In the genomic region with DNA sequence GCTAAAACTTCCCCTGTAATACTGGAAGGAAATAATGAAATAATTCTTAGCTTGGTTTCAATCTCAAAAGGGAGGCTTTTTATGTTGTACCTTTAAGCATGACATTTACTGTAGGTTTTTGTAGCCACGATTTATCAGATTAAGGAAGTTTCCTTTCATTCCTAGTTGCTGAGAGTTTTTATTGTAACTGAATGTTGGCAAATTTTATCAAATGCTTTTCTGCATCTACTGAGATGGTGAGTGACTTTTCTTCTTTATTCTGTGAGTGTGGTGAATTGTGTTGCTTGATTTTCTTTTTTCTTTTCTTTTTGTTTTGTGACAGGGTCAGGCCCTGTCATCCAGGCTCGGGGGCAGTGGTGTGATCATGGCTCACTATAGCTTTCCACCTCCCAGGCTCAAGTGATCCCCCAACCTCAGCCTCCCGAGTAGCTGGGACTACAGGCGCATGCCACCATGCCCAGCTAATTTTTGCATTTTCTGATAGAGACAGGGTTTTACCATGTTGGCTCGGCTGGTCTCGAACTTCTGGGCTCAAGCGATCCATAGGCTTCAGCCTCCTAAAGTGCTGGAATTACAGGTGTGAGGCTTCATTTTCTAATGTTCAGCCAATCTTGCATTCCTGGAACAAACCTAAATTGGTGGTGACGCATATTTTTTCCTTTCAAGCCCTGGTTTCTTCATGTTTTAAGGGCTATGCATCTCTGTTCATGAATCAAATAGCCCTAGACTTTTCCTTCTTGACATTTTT, we compare ENCODE assay signal across 8 cellular contexts. TPM values are rescaled to one million over a fixed set of nuclear protein-coding genes. Genes with fewer than 3 reads are reported as not detected.
A peak's percentile ranks its signal among the peaks of the same experiment; 100 is the strongest.
DNase-seq lines count a peak whose midpoint lies in the region; ATAC-seq, FAIRE-seq and TF ChIP-seq lines count a peak whose summit lies in the region.

No MANE protein-coding gene starts in this region.

- POLR2A ChIA-PET in HCT116 (lab: Charles Lee): interaction anchor here (1.0 to 1.2 kb wide), 2 partner anchors 11 to 18 kb away, joined by 3 to 4 read pairs; no protein-coding TSS in a partner anchor
- POLR2A ChIA-PET in activated CD8-positive, alpha-beta T cell treated with anti-CD3 and anti-CD28 coated beads, Interleukin-2, amount 10 ng/mL, durations not matched to agents 7 days and 5 days (lab: Charles Lee): no interaction called here
- POLR2A ChIA-PET in GM10248 (lab: Yijun Ruan, JAX): no interaction called here

- RAD21 ChIA-PET in HCT116 (lab: Charles Lee; ENCODE audit: low non-redundant PET in 1 of 2, low total read pairs in 2 of 2, uncharacterized antibody in 2 of 2, unreplicated experiment in 2 of 2): no interaction called here

- peaks cover 44% of the 10 kb centered on the region for H3K4me1 Mint-ChIP-seq in activated CD8-positive, alpha-beta T cell treated with anti-CD3 and anti-CD28 coated beads, Interleukin-2, amount 10 ng/mL, durations not matched to agents 7 days and 5 days (ENCODE audit: low read depth)

- peak overlapping the region; percentile 40 for H3K4me3 Mint-ChIP-seq in activated CD8-positive, alpha-beta T cell treated with anti-CD3 and anti-CD28 coated beads, Interleukin-2, amount 10 ng/mL, durations not matched to agents 7 days and 5 days

- TF ChIP-seq POLR2A in HCT116 (IDR thresholded peaks at IDR 0.05; ENCODE audit: borderline replicate concordance, extremely low read depth, insufficient read depth, insufficient read length): no peak

- CTCF ChIA-PET in HCT116 (lab: Charles Lee) (interaction anchor here (0.9 to 1.7 kb wide), 3 partner anchors 17 to 32 kb away, joined by 3 to 13 read pairs (median 3); no protein-coding TSS in a partner anchor), GM10248 (lab: Yijun Ruan, JAX) (interaction anchor here (1.4 to 1.5 kb wide), 2 partner anchors 9 to 50 kb away, joined by 3 read pairs; no protein-coding TSS in a partner anchor)
- CTCF ChIA-PET in activated CD8-positive, alpha-beta T cell treated with anti-CD3 and anti-CD28 coated beads, Interleukin-2, amount 10 ng/mL, durations not matched to agents 7 days and 5 days (lab: Charles Lee): interaction anchor here (0.7 to 2.7 kb wide), 6 partner anchors 9 to 75 kb away, joined by 3 to 9 read pairs (median 4); no protein-coding TSS in a partner anchor

- TF ChIP-seq CTCF in HCT116 (IDR thresholded peaks at IDR 0.05 in 2 of 3, conservative IDR thresholded peaks at IDR 0.05 in 1 of 3; ENCODE audit: borderline replicate concordance in 1 of 3, insufficient read depth in 1 of 3, low read depth in 2 of 3, low read length in 2 of 3) (no peak), GM10248 (IDR thresholded peaks at IDR 0.05; ENCODE audit: control extremely low read depth, extremely low read depth, low read depth, missing control alignments) (no peak), D721Med (IDR thresholded peaks at IDR 0.05; ENCODE audit: insufficient read depth, missing control alignments) (no peak)

- TF ChIP-seq RAD21 in HCT116 (IDR thresholded peaks at IDR 0.05; ENCODE audit: low read depth): no peak

- BruUV-seq in HCT116 (replicated peaks; lab: Mats Ljungman, UMichigan): TSS peak; percentile 75

- H3K9ac ChIP-seq in HCT116 (ENCODE audit: low read length): peak overlapping the region; percentile 65

- peak overlapping the region; percentile 100 for H3K27ac ChIP-seq in HCT116 (ENCODE audit: low read depth, low read length)
- peak overlapping the region in 20 of 21 experiments; percentile 55 to 90 (median 78) for H3K27ac ChIP-seq in skin epidermis

- ATAC-seq in HCT116 (peak; percentile 58), left ventricle myocardium superior (peak; percentile 20), GM21825 (IDR thresholded peaks at IDR 0.05; ENCODE audit: unreplicated experiment) (no peak)
- no peak for ATAC-seq in activated CD8-positive, alpha-beta T cell treated with anti-CD3 and anti-CD28 coated beads, Interleukin-2, amount 10 ng/mL, durations not matched to agents 7 days and 5 days

- H3K27ac Mint-ChIP-seq in activated CD8-positive, alpha-beta T cell treated with anti-CD3 and anti-CD28 coated beads, Interleukin-2, amount 10 ng/mL, durations not matched to agents 7 days and 5 days: peak overlapping the region; percentile 85

- H3K79me2 ChIP-seq in HCT116 (ENCODE audit: insufficient read depth, low read length): no peaks in the 10 kb centered on the region

- no peak for DNase-seq in HCT116 (ENCODE audit: low read depth, low spot score)
- no peak for DNase-seq in activated CD8-positive, alpha-beta T cell treated with anti-CD3 and anti-CD28 coated beads, Interleukin-2, amount 10 ng/mL, durations not matched to agents 7 days and 5 days
- no peak for DNase-seq in left ventricle myocardium superior
- no peak for DNase-seq in GM10248 (ENCODE audit: extremely low spot score)
- no peak for DNase-seq in activated effector memory CD4-positive, alpha-beta T cell treated with Interleukin-2 at 50 U/mL for 16 hours
- no peak for DNase-seq in D721Med (ENCODE audit: insufficient read length, low spot score)

- no peaks in the 10 kb centered on the region for H4K20me1 ChIP-seq in HCT116 (ENCODE audit: insufficient read depth)

- H2AFZ ChIP-seq in HCT116 (ENCODE audit: low read depth, low read length, poor library complexity, severe bottlenecking): peak overlapping the region; percentile 9

- no peaks in the 10 kb centered on the region for H3K36me3 Mint-ChIP-seq in activated CD8-positive, alpha-beta T cell treated with anti-CD3 and anti-CD28 coated beads, Interleukin-2, amount 10 ng/mL, durations not matched to agents 7 days and 5 days (ENCODE audit: low read depth)

- FAIRE-seq in D721Med (lab: Jason Lieb, UNC): no peak

- H3K4me2 ChIP-seq in HCT116 (ENCODE audit: low read length): peak overlapping the region; percentile 71

- H3K4me3 ChIP-seq in HCT116 (replicated peaks in 1 of 2; ENCODE audit: low read depth in 1 of 2, low read length in 2 of 2) (peak overlapping the region in 1 of 2 experiments; percentile 26; a peak in 2 of 4 replicates), skin epidermis (no peak overlapping the region)

- intact Hi-C loops in HCT116 (cut with micrococcal nuclease) (no loop called here), left ventricle myocardium superior (cut with micrococcal nuclease) (no loop called here)

- H3K9me2 ChIP-seq in HCT116 (ENCODE audit: insufficient read depth): no peaks in the 10 kb centered on the region

- H3K36me3 ChIP-seq in HCT116 (ENCODE audit: control insufficient read depth in 1 of 2, insufficient read depth in 2 of 2, low read length in 2 of 2): no peaks in the 10 kb centered on the region

- H3K9me3 Mint-ChIP-seq in activated CD8-positive, alpha-beta T cell treated with anti-CD3 and anti-CD28 coated beads, Interleukin-2, amount 10 ng/mL, durations not matched to agents 7 days and 5 days (ENCODE audit: insufficient read depth): peaks cover 6% of the 10 kb centered on the region

- H3K27me3 ChIP-seq in HCT116 (ENCODE audit: insufficient read depth, low read length): no peaks in the 10 kb centered on the region

- H3K4me1 ChIP-seq in HCT116 (ENCODE audit: control insufficient read depth in 1 of 2, insufficient read depth in 2 of 2, low read length in 2 of 2): peaks cover 78 to 90% of the 10 kb centered on the region in 2 experiments

- peaks cover 2% of the 10 kb centered on the region for H3K27me3 Mint-ChIP-seq in activated CD8-positive, alpha-beta T cell treated with anti-CD3 and anti-CD28 coated beads, Interleukin-2, amount 10 ng/mL, durations not matched to agents 7 days and 5 days (ENCODE audit: low read depth)

- H3K9me3 ChIP-seq in HCT116 (ENCODE audit: control insufficient read depth in 1 of 2, insufficient read depth in 1 of 2, low read depth in 1 of 2, low read length in 2 of 2): no peaks in the 10 kb centered on the region

TF ChIP-seq in HCT116, 20 proteins besides CTCF, POLR2A, EP300 and RAD21:
- TF ChIP-seq ATF3 (IDR thresholded peaks at IDR 0.05): 0 out of 2 replicates have a peak, but pooled peaks have one; percentile 21
- TF ChIP-seq, protein P1, sequence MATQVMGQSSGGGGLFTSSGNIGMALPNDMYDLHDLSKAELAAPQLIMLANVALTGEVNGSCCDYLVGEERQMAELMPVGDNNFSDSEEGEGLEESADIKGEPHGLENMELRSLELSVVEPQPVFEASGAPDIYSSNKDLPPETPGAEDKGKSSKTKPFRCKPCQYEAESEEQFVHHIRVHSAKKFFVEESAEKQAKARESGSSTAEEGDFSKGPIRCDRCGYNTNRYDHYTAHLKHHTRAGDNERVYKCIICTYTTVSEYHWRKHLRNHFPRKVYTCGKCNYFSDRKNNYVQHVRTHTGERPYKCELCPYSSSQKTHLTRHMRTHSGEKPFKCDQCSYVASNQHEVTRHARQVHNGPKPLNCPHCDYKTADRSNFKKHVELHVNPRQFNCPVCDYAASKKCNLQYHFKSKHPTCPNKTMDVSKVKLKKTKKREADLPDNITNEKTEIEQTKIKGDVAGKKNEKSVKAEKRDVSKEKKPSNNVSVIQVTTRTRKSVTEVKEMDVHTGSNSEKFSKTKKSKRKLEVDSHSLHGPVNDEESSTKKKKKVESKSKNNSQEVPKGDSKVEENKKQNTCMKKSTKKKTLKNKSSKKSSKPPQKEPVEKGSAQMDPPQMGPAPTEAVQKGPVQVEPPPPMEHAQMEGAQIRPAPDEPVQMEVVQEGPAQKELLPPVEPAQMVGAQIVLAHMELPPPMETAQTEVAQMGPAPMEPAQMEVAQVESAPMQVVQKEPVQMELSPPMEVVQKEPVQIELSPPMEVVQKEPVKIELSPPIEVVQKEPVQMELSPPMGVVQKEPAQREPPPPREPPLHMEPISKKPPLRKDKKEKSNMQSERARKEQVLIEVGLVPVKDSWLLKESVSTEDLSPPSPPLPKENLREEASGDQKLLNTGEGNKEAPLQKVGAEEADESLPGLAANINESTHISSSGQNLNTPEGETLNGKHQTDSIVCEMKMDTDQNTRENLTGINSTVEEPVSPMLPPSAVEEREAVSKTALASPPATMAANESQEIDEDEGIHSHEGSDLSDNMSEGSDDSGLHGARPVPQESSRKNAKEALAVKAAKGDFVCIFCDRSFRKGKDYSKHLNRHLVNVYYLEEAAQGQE (IDR thresholded peaks at IDR 0.05; ENCODE audit: low read depth): no peak

RNA-seq across cellular contexts. Expression of gene SUSD2, which starts 26.2 kb away (rescaled TPM):
- total RNA-seq in HCT116 (2021; ENCODE audit: unreplicated experiment) (6.6 TPM), left ventricle myocardium superior (3.3 TPM)
- 9.6 and 10.3 TPM in 2 replicates for polyA plus RNA-seq in HCT116 (2012)
- 1 to 10 TPM; 1.3 to 1.9 TPM for total RNA-seq in activated CD8-positive, alpha-beta T cell treated with anti-CD3 and anti-CD28 coated beads, Interleukin-2, amount 10 ng/mL, durations not matched to agents 7 days and 5 days

RNA-seq across cellular contexts. Expression of gene GGT5, which starts 37.4 kb away (rescaled TPM):
- total RNA-seq in HCT116 (2021; ENCODE audit: unreplicated experiment): 0.57 TPM
- 0.14 and 0.42 TPM in 2 replicates for polyA plus RNA-seq in HCT116 (2012)
- total RNA-seq in activated CD8-positive, alpha-beta T cell treated with anti-CD3 and anti-CD28 coated beads, Interleukin-2, amount 10 ng/mL, durations not matched to agents 7 days and 5 days: under 1 TPM; 0.29 to 0.44 TPM
- total RNA-seq in left ventricle myocardium superior: 19.8 TPM

Comparison
In these comparisons a context has a peak if more than half of its experiments do, and no peak if none do; other contexts are left out.
1. ATAC-seq: peak in HCT116 (single experiment) and left ventricle myocardium superior (single experiment); none in activated CD8-positive, alpha-beta T cell treated with anti-CD3 and anti-CD28 coated beads, Interleukin-2, amount 10 ng/mL, durations not matched to agents 7 days and 5 days (single experiment) and GM21825 (single experiment).
2. RNA of gene GGT5, which starts 37.4 kb away (total RNA-seq): 19.8 TPM in left ventricle myocardium superior (single experiment); 0.57 TPM in HCT116 (single experiment) and 0.29 to 0.44 TPM in activated CD8-positive, alpha-beta T cell treated with anti-CD3 and anti-CD28 coated beads, Interleukin-2, amount 10 ng/mL, durations not matched to agents 7 days and 5 days; every median in the first group is over 10 times any median in the second.